Comparison of ENCODE assay signal across 1 cellular context in genomic region chr16:81003610-81004460, GRCh38.
TF ChIP-seq lines count a peak whose summit lies in the region.

No MANE protein-coding gene starts in this region.

TF ChIP-seq in HepG2, 621 proteins besides CTCF, POLR2A, EP300 and RAD21:
- TF ChIP-seq SKI (IDR thresholded peaks at IDR 0.05; ENCODE audit: partially characterized antibody) = peak; percentile 11
- TF ChIP-seq DR1 (CRISPR knock-in tag; IDR thresholded peaks at IDR 0.05) = no peak
- TF ChIP-seq ARID3A (IDR thresholded peaks at IDR 0.05; ENCODE audit: low read depth, low read length) = no peak
